ENCODE assay signal across 27 cellular contexts in the genomic region with DNA sequence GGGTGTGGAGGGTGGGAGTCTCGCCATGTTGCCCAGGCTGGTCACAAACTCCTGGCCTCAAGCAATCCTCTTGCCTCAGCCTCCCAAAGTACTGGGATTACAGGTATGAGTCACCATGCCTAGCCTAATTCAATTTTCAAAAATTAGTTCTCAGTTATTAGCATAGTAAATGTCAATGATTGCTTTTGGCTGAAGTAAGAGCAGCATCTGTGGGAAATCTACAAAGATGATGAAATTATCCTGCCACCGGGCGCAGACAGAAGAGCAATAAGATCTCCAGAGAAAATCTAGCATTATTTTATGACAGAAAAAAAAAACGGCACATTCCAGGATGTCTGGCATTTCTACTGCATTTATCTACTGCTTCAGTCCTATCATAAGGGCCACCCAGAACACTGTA.
"Had no signal": no experiment of that assay in that cellular context is flagged by ENCODE, and none has a peak within 500 bp of the region (broad histone marks: within the 10 kb centered on the region; RNA-seq: fewer than 3 reads in every experiment).

No MANE protein-coding gene starts in this region.

- H3K9me3 Mint-ChIP-seq: activated CD4-positive, alpha-beta T cell treated with anti-CD3 and anti-CD28 coated beads, Interleukin-2, amount 10 ng/mL, durations not matched to agents 24 days and 14 days; activated naive CD4-positive, alpha-beta T cell treated with anti-CD3 and anti-CD28 coated beads, Interleukin-2, amount 10 ng/mL, durations not matched to agents 7 days and 5 days; activated naive CD8-positive, alpha-beta T cell treated with anti-CD3 and anti-CD28 coated beads, Interleukin-2, amount 50 U/mL, for 24 hours; central memory CD8-positive, alpha-beta T cell had no signal

- H3K27ac Mint-ChIP-seq: activated CD4-positive, alpha-beta T cell treated with anti-CD3 and anti-CD28 coated beads, Interleukin-2, amount 10 ng/mL, durations not matched to agents 24 days and 14 days; activated naive CD4-positive, alpha-beta T cell treated with anti-CD3 and anti-CD28 coated beads, Interleukin-2, amount 10 ng/mL, durations not matched to agents 7 days and 5 days; activated naive CD8-positive, alpha-beta T cell; activated naive CD8-positive, alpha-beta T cell treated with anti-CD3 and anti-CD28 coated beads, Interleukin-2, amount 50 U/mL, for 24 hours had no signal

- H3K4me3 Mint-ChIP-seq: activated CD4-positive, alpha-beta T cell treated with anti-CD3 and anti-CD28 coated beads, Interleukin-2, amount 10 ng/mL, durations not matched to agents 24 days and 14 days; activated naive CD4-positive, alpha-beta T cell treated with anti-CD3 and anti-CD28 coated beads, Interleukin-2, amount 10 ng/mL, durations not matched to agents 7 days and 5 days; activated naive CD8-positive, alpha-beta T cell; activated naive CD8-positive, alpha-beta T cell treated with anti-CD3 and anti-CD28 coated beads, Interleukin-2, amount 50 U/mL, for 24 hours; central memory CD8-positive, alpha-beta T cell had no signal

- H3K9me3 ChIP-seq: Peyer's patch had no signal

- H3K36me3 Mint-ChIP-seq: activated naive CD4-positive, alpha-beta T cell treated with anti-CD3 and anti-CD28 coated beads, Interleukin-2, amount 10 ng/mL, durations not matched to agents 7 days and 5 days; activated naive CD8-positive, alpha-beta T cell had no signal

- H3K27ac ChIP-seq: cardiac muscle cell, KMS-11, Peyer's patch had no signal

- DNase-seq: activated CD4-positive, alpha-beta T cell treated with anti-CD3 and anti-CD28 coated beads, Interleukin-2, amount 10 ng/mL, durations not matched to agents 24 days and 14 days; activated CD4-positive, alpha-beta T cell treated with anti-CD3 and anti-CD28 coated beads, Interleukin-2, amount 50 U/mL, for 48 hours; activated CD8-positive, alpha-beta memory T cell treated with anti-CD3 and anti-CD28 coated beads, Interleukin-2, amount 50 U/mL, for 4 hours; activated effector memory CD4-positive, alpha-beta T cell treated with Interleukin-2 at 50 U/mL for 16 hours; activated naive CD4-positive, alpha-beta T cell treated with anti-CD3 and anti-CD28 coated beads, Interleukin-2, amount 10 ng/mL, durations not matched to agents 7 days and 5 days; activated naive CD8-positive, alpha-beta T cell treated with anti-CD3 and anti-CD28 coated beads, Interleukin-2, amount 50 U/mL, for 24 hours; activated T-cell treated with anti-CD3 and anti-CD28 coated beads for 4 hours; activated T-cell treated with anti-CD3 and anti-CD28 coated beads, Interleukin-2, amount 50 U/mL, for 48 hours; anterior cingulate cortex; NCI-H1092 treated with DMSO at 0.1 percent for 48 hours; NCI-H146; NCI-H187; NCI-H2029 treated with DMSO at 0.1 percent for 48 hours; NCI-H2171 treated with DMSO at 0.1 percent for 48 hours; NCI-H2227 treated with DMSO at 0.1 percent for 48 hours; NCI-H524 treated with DMSO at 0.1 percent for 48 hours; NCI-H748 treated with DMSO at 0.1 percent for 48 hours; NK-92 treated with Interleukin-12 subunit alpha and Interleukin-12 subunit beta, amount 100 ng/mL, for 24 hours; PC-3; Peyer's patch; RPMI8226; SIG-M5; T1000 had no signal

- H3K4me2 ChIP-seq: KMS-11 had no signal

- H3K4me1 ChIP-seq: Peyer's patch had no signal

- H3K9ac ChIP-seq: KMS-11 had no signal

- ATAC-seq: activated naive CD8-positive, alpha-beta T cell treated with anti-CD3 and anti-CD28 coated beads, Interleukin-2, amount 50 U/mL, for 24 hours; PC-3 had no signal

- H3K27me3 ChIP-seq: cardiac muscle cell, Peyer's patch had no signal

- H3K4me1 Mint-ChIP-seq: activated CD4-positive, alpha-beta T cell treated with anti-CD3 and anti-CD28 coated beads, Interleukin-2, amount 10 ng/mL, durations not matched to agents 24 days and 14 days; activated naive CD4-positive, alpha-beta T cell treated with anti-CD3 and anti-CD28 coated beads, Interleukin-2, amount 10 ng/mL, durations not matched to agents 7 days and 5 days; activated naive CD8-positive, alpha-beta T cell treated with anti-CD3 and anti-CD28 coated beads, Interleukin-2, amount 50 U/mL, for 24 hours; central memory CD8-positive, alpha-beta T cell had no signal

- H3K4me3 ChIP-seq: cardiac muscle cell, Peyer's patch had no signal

- H3K36me3 ChIP-seq: cardiac muscle cell, Peyer's patch had no signal
